In genomic region chr1:40096977-40097782, GRCh38 we compare ENCODE assay signal across 1 cellular context.
TF ChIP-seq lines count a peak whose summit lies in the region.

Gene PPT1 (minus strand): TSS chr1:40097252. CDS start chr1:40097238, 14 bp downstream.

TF ChIP-seq in K562, 482 proteins besides CTCF, POLR2A, EP300 and RAD21 (continued from another document and continues in another):
- TF ChIP-seq CBX8 (IDR thresholded peaks at IDR 0.05; ENCODE audit: borderline replicate concordance, extremely low read depth, low read depth, low read length, poor library complexity, severe bottlenecking) (no peak), ASH1L (IDR thresholded peaks at IDR 0.05; ENCODE audit: borderline replicate concordance, low read depth, partially characterized antibody) (no peak), MECOM (CRISPR knock-in tag; IDR thresholded peaks at IDR 0.05) (no peak), ZNF778 (CRISPR knock-in tag; IDR thresholded peaks at IDR 0.05) (no peak), ZNF12 (CRISPR knock-in tag; IDR thresholded peaks at IDR 0.05) (peak; percentile 81; the same call in 1 of the 2 replicates), ZNF174 (CRISPR knock-in tag; IDR thresholded peaks at IDR 0.05) (no peak), ZC3H11A (IDR thresholded peaks at IDR 0.05; ENCODE audit: low read depth, low read length) (no peak), ZBTB8A (IDR thresholded peaks at IDR 0.05; ENCODE audit: partially characterized antibody) (no peak), JUN (IDR thresholded peaks at IDR 0.05; ENCODE audit: borderline replicate concordance, low read depth, low read length) (no peak; the same call in 1 of the 2 replicates), JUN (CRISPR knock-in tag; IDR thresholded peaks at IDR 0.05; ENCODE audit: borderline replicate concordance) (peak; percentile 94; the same call in 1 of the 2 replicates), XRCC5 (IDR thresholded peaks at IDR 0.05; ENCODE audit: low read depth, low read length) (no peak), U2AF2 (optimal IDR thresholded peaks at IDR 0.05; ENCODE audit: low read depth, low read length) (no peak), NR1H2 (CRISPR knock-in tag; IDR thresholded peaks at IDR 0.05) (no peak), RREB1 (CRISPR knock-in tag; IDR thresholded peaks at IDR 0.05) (peak; percentile 96; the same call in 1 of the 2 replicates), THAP7 (CRISPR knock-in tag; IDR thresholded peaks at IDR 0.05) (no peak), SRSF1 (IDR thresholded peaks at IDR 0.05; ENCODE audit: low read depth, low read length) (no peak), PURB (CRISPR knock-in tag; IDR thresholded peaks at IDR 0.05; ENCODE audit: low read depth) (no peak), STAT6 (CRISPR knock-in tag; IDR thresholded peaks at IDR 0.05) (peak; percentile 84; the same call in 1 of the 2 replicates), CBX1 (IDR thresholded peaks at IDR 0.05; ENCODE audit: low read depth) (peak; percentile 67; the same call in 1 of the 2 replicates), MIER1 (IDR thresholded peaks at IDR 0.05; ENCODE audit: low read depth) (no peak), SMAD3 (CRISPR knock-in tag; conservative IDR thresholded peaks at IDR 0.05) (0 out of 2 replicates have a peak, but pooled peaks have one; percentile 33), ZNF444 (CRISPR knock-in tag; IDR thresholded peaks at IDR 0.05) (no peak), PRPF4 (IDR thresholded peaks at IDR 0.05; ENCODE audit: insufficient read depth, low read depth, low read length, poor library complexity, severe bottlenecking) (no peak), HMG20B (CRISPR knock-in tag; IDR thresholded peaks at IDR 0.05) (no peak), FOXJ3 (CRISPR knock-in tag; IDR thresholded peaks at IDR 0.05) (no peak), MTA2 (IDR thresholded peaks at IDR 0.05; ENCODE audit: low read depth) (no peak), ARHGAP35 (IDR thresholded peaks at IDR 0.05; ENCODE audit: partially characterized antibody) (no peak), SMARCA4 (IDR thresholded peaks at IDR 0.05) (0 out of 2 replicates have a peak, but pooled peaks have one; percentile 17), IRF9 (tag; IDR thresholded peaks at IDR 0.05) (no peak), MXI1 (IDR thresholded peaks at IDR 0.05; ENCODE audit: low read depth, low read length) (0 out of 2 replicates have a peak, but pooled peaks have one; percentile 10), HLTF (IDR thresholded peaks at IDR 0.05) (0 out of 2 replicates have a peak, but pooled peaks have one; percentile 50), ZNF140 (CRISPR knock-in tag; IDR thresholded peaks at IDR 0.05) (no peak), ZSCAN29 (IDR thresholded peaks at IDR 0.05) (no peak), MEIS2 (IDR thresholded peaks at IDR 0.05; ENCODE audit: partially characterized antibody) (peak; percentile 7), RFX5 (IDR thresholded peaks at IDR 0.05; ENCODE audit: low read depth, low read length) (no peak), MYC (IDR thresholded peaks at IDR 0.05; ENCODE audit: low read depth, low read length) (peak; percentile 82), MYC (CRISPR knock-in tag; IDR thresholded peaks at IDR 0.05; ENCODE audit: borderline replicate concordance, low read depth) (no peak), ZNF766 (CRISPR knock-in tag; conservative IDR thresholded peaks at IDR 0.05) (peak; percentile 84; the same call in 1 of the 2 replicates), TFAM (CRISPR knock-in tag; conservative IDR thresholded peaks at IDR 0.05) (no peak), PKNOX1 (IDR thresholded peaks at IDR 0.05) (no peak), GATA2 (CRISPR knock-in tag; IDR thresholded peaks at IDR 0.05) (no peak; the same call in 1 of the 2 replicates), ZBED1 (IDR thresholded peaks at IDR 0.05) (0 out of 2 replicates have a peak, but pooled peaks have one; percentile 58), SOX6 (IDR thresholded peaks at IDR 0.05) (peak; percentile 60; the same call in 1 of the 2 replicates), LARP7 (IDR thresholded peaks at IDR 0.05) (no peak), XRCC3 (IDR thresholded peaks at IDR 0.05) (no peak), ZNF77 (CRISPR knock-in tag; IDR thresholded peaks at IDR 0.05) (no peak), CHAMP1 (IDR thresholded peaks at IDR 0.05) (no peak), TAL1 (IDR thresholded peaks at IDR 0.05) (no peak), REST (CRISPR knock-in tag; IDR thresholded peaks at IDR 0.05; ENCODE audit: low read depth) (peak; percentile 43; the same call in 1 of the 2 replicates)
- TF ChIP-seq, protein P1, sequence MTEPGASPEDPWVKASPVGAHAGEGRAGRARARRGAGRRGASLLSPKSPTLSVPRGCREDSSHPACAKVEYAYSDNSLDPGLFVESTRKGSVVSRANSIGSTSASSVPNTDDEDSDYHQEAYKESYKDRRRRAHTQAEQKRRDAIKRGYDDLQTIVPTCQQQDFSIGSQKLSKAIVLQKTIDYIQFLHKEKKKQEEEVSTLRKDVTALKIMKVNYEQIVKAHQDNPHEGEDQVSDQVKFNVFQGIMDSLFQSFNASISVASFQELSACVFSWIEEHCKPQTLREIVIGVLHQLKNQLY (CRISPR knock-in tag; conservative IDR thresholded peaks at IDR 0.05): peak in 1 of 2 experiments; percentile 74; a peak in 1 of 4 replicates
